8 cellular contexts compared by ENCODE assay signal in the genomic region with DNA sequence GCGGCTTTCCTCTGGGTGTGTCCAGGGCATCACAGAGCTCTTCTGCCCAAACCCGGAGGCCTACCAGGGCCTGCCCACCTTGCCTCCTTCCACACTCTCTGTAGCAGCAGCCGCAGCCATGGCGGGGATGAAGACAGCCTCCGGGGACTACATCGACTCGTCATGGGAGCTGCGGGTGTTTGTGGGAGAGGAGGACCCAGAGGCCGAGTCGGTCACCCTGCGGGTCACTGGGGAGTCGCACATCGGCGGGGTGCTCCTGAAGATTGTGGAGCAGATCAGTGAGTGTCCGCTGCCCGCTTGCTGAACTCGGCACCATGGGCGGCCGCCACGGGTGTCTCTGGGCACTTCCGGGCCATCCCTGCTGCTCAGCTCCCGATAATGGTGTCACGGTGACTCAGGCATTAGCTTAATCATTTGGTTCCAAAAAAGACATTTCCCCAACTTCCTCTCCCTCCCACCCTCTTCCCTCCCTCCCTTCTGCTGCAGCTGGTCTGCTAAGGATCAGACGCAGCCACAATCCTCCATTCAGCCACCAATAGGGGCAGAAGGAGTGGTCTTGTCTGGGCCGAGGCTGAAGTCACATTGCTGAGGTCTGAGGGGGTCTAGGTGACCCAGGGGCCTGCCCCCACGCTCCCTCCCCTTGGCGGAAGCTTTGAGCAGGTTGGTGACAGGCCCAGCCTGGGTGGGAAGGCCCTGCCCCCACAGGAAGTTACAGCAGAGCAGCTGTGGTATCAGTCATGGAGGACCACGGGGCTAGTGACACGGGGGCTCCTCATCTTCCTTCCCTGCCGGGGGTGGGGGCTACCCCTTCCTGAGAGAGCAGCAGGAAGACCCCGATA. TPM values are rescaled to one million over a fixed set of nuclear protein-coding genes. Genes with fewer than 3 reads are reported as not detected.
DNase-seq lines count a peak whose midpoint lies in the region; ATAC-seq and TF ChIP-seq lines count a peak whose summit lies in the region.

No MANE protein-coding gene starts in this region.

- DNase-seq in T-helper 1 cell (peak; percentile 39 to 89 (median 51)), lower leg skin (ENCODE audit: low spot score in 2 of 2) (peak; percentile 58 to 92), NCI-H748 (lab: John Stamatoyannopoulos, UW; ENCODE audit: unreplicated experiment) (no peak), NCI-H1092 (lab: John Stamatoyannopoulos, UW) (no peak)
- DNase-seq in stimulated activated CD8-positive, alpha-beta memory T cell treated with anti-CD3 and anti-CD28 coated beads, Interleukin-15, amount 100 ng/mL, for 24 hours (ENCODE audit: low read depth): peak; percentile 53

- WGBS in lower leg skin, 2 donors: 53 to 56% methylated on average over 28 to 30 of the region's 31 CpGs

- TF ChIP-seq CTCF in lower leg skin (IDR thresholded peaks at IDR 0.05): no peak

- intact Hi-C loops in lower leg skin (cut with DNase I; ENCODE audit: low total_unique reads): loop anchor here (5.0 kb wide), 2 partner anchors 95 to 730 kb away; partner anchors contain the start of genes CATSPERZ and GPHA2

- H3K4me3 ChIP-seq in lower leg skin (ENCODE audit: low read depth, poor library complexity, severe bottlenecking): peak overlapping the region; percentile 20

- no peak for TF ChIP-seq POLR2A in lower leg skin (IDR thresholded peaks at IDR 0.05)

- peak; percentile 47 for ATAC-seq in GM18861 (IDR thresholded peaks at IDR 0.05; ENCODE audit: unreplicated experiment)
- peak; percentile 42 for ATAC-seq in HG03103 (IDR thresholded peaks at IDR 0.05; ENCODE audit: low read depth, unreplicated experiment)

- H3K27ac ChIP-seq in angular gyrus (ENCODE audit: low read depth, low read length): peak overlapping the region; percentile 56

RNA-seq across cellular contexts. Expression of gene FERMT3, which starts 0.9 kb away (rescaled TPM):
- total RNA-seq in lower leg skin: 10 to 100 TPM in 2 of 4 donors, 1 to 10 TPM in 2; 5.1 to 10.5 (median 8.9) TPM

RNA-seq across cellular contexts. Expression of gene TRPT1, which starts 18.5 kb away (rescaled TPM):
- total RNA-seq in lower leg skin: 10 to 100 TPM; 36.9 to 66.6 (median 44.1) TPM

RNA-seq across cellular contexts. Expression of gene NUDT22, which starts 18.6 kb away (rescaled TPM):
- 10 to 100 TPM; 44.7 to 75.6 (median 68.3) TPM for total RNA-seq in lower leg skin

RNA-seq across cellular contexts. Expression of gene STIP1, which starts 21.5 kb away (rescaled TPM):
- total RNA-seq in lower leg skin: 10 to 100 TPM; 67.5 to 86.0 (median 78.3) TPM

RNA-seq across cellular contexts. Expression of gene DNAJC4, which starts 22.9 kb away (rescaled TPM):
- 10 to 100 TPM; 19.2 to 37.6 (median 30.8) TPM for total RNA-seq in lower leg skin

Comparison
In these comparisons a context has a peak if more than half of its experiments do, and no peak if none do; other contexts are left out.
1. DNase-seq: peak in T-helper 1 cell (5 of 5), lower leg skin (2 of 2) and stimulated activated CD8-positive, alpha-beta memory T cell treated with anti-CD3 and anti-CD28 coated beads, Interleukin-15, amount 100 ng/mL, for 24 hours (single experiment); none in NCI-H748 (single experiment) and NCI-H1092 (single experiment).